Comparison of ENCODE assay signal across 8 cellular contexts in the genomic region with DNA sequence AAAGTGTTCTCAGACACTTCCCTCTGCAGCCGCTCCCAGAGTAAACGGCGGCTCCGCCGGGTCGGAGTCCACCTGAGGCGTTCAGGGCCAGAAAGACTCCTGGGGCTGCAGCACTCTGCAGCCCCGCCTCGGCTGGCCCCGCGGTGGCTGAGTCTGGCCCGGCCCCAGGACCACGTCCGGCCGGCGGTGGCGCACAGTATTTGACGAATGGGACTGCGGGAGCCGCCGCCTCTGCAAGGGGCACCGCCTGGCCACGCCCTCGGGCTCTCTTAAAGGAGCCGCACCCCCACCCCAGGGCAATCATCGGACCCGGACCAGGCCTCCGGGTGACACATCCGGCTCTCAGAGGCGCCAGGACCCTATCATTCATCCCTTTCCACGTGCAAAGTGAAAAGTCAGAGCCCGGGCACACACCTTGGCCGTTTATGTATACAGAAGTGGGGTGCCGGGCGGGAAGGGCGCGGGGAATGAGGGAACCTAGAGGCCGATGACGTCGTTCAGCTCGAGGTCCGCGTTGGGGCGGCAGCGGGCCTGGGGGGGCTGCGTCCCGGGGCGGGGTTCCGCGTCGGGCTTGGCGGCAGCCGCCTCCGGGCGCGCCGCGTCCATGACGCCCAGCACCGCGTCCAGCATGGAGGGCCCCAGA. TPM values are rescaled to one million over a fixed set of nuclear protein-coding genes. Genes with fewer than 3 reads are reported as not detected.
DNase-seq lines count a peak whose midpoint lies in the region; ATAC-seq and TF ChIP-seq lines count a peak whose summit lies in the region.

No MANE protein-coding gene starts in this region.

- H3K36me3 ChIP-seq in HUES64 (ENCODE audit: insufficient read depth, low read length) (peaks cover 21% of the 10 kb centered on the region), gastroesophageal sphincter (peaks cover 0 to 27% of the 10 kb centered on the region in 2 donors), neuronal stem cell (replicated peaks in 1 of 2; ENCODE audit: control insufficient read depth in 2 of 2, insufficient read depth in 2 of 2, low read length in 2 of 2) (peaks cover 15 to 25% of the 10 kb centered on the region in 2 donors), suprapubic skin (peaks cover 25% of the 10 kb centered on the region)

- H3K4me2 ChIP-seq in neuronal stem cell (ENCODE audit: insufficient read depth, low read length, poor library complexity, severe bottlenecking): peak overlapping the region; percentile 96

- H3K79me1 ChIP-seq in neuronal stem cell (ENCODE audit: low read depth, low read length): no peaks in the 10 kb centered on the region

- H2BK120ac ChIP-seq in neuronal stem cell (ENCODE audit: low read depth, low read length): no peak overlapping the region

- H2BK12ac ChIP-seq in neuronal stem cell (ENCODE audit: low read length): no peak overlapping the region

- no peak overlapping the region for H3K14ac ChIP-seq in neuronal stem cell (ENCODE audit: low read length)

- H3K27me3 ChIP-seq in HUES64 (ENCODE audit: insufficient read depth, low read length) (peaks cover 11% of the 10 kb centered on the region), gastroesophageal sphincter (peaks cover 8% of the 10 kb centered on the region), neuronal stem cell (ENCODE audit: control insufficient read depth in 3 of 3, insufficient read depth in 3 of 3, low read depth in 1 of 3, low read length in 3 of 3) (peaks cover 0 to 12% (median 0%) of the 10 kb centered on the region in 3 experiments), suprapubic skin (no peaks in the 10 kb centered on the region)

- H3K9me3 ChIP-seq in HUES64 (ENCODE audit: insufficient read depth, low read depth, low read length) (no peaks in the 10 kb centered on the region), gastroesophageal sphincter (no peaks in the 10 kb centered on the region), neuronal stem cell (replicated peaks in 1 of 2; ENCODE audit: control insufficient read depth in 2 of 2, insufficient read depth in 1 of 2, low read depth in 1 of 2, low read length in 2 of 2) (no peaks in the 10 kb centered on the region), suprapubic skin (no peaks in the 10 kb centered on the region)

- TF ChIP-seq POLR2A in Raji (IDR thresholded peaks at IDR 0.05; ENCODE audit: insufficient read depth, low read depth, low read length) (peak; percentile 48; the same call in 1 of the 2 replicates), gastroesophageal sphincter (IDR thresholded peaks at IDR 0.05) (no peak), suprapubic skin (IDR thresholded peaks at IDR 0.05) (peak in 1 of 2 donors; percentile 14)

- peak overlapping the region; percentile 70 for H3K23ac ChIP-seq in neuronal stem cell (ENCODE audit: low read depth, low read length, poor library complexity)

- peak overlapping the region; percentile 99 for H2AFZ ChIP-seq in neuronal stem cell (ENCODE audit: low read length)

- ATAC-seq in GM21526 (IDR thresholded peaks at IDR 0.05; ENCODE audit: low FRiP score, unreplicated experiment): peak; percentile 36
- ATAC-seq in gastroesophageal sphincter: peak; percentile 80

- peak overlapping the region; percentile 82 for H4K8ac ChIP-seq in neuronal stem cell (ENCODE audit: low read depth, low read length)

- H3K4me1 ChIP-seq in HUES64 (ENCODE audit: insufficient read depth, low read length): no peaks in the 10 kb centered on the region
- H3K4me1 ChIP-seq in gastroesophageal sphincter: peaks cover 0 to 70% (median 17%) of the 10 kb centered on the region in 3 donors
- peaks cover 2 to 9% of the 10 kb centered on the region in 2 donors for H3K4me1 ChIP-seq in neuronal stem cell (ENCODE audit: control insufficient read depth in 2 of 2, insufficient read depth in 1 of 2, low read depth in 1 of 2, low read length in 2 of 2)
- peaks cover 54% of the 10 kb centered on the region for H3K4me1 ChIP-seq in suprapubic skin

- no peak overlapping the region for H3K4ac ChIP-seq in neuronal stem cell (ENCODE audit: low read length)

- H2BK5ac ChIP-seq in neuronal stem cell (ENCODE audit: low read length): peak overlapping the region; percentile 94

- H2AK5ac ChIP-seq in neuronal stem cell (ENCODE audit: low read depth, low read length): no peak overlapping the region

- TF ChIP-seq CTCF in gastroesophageal sphincter (IDR thresholded peaks at IDR 0.05) (peak in 2 of 4 experiments; percentile 8 to 29), suprapubic skin (IDR thresholded peaks at IDR 0.05) (no peak)

- no peak for TF ChIP-seq EP300 in gastroesophageal sphincter (IDR thresholded peaks at IDR 0.05)
- no peak for TF ChIP-seq EP300 in suprapubic skin (IDR thresholded peaks at IDR 0.05)

- DNase-seq in Daoy (ENCODE audit: low read depth): peak; percentile 90
- peak; percentile 82 for DNase-seq in activated naive CD4-positive, alpha-beta T cell treated with Interleukin-2 at 50 U/mL for 16 hours
- peak; percentile 88 for DNase-seq in neuronal stem cell (ENCODE audit: low spot score)
- peak; percentile 95 to 96 for DNase-seq in suprapubic skin (ENCODE audit: low spot score in 2 of 2)

- WGBS in HUES64: 4% methylated on average over 61 of the region's 61 CpGs
- WGBS in gastroesophageal sphincter (ENCODE audit: low coverage in 1 of 2), 2 donors: 60% methylated on average over 4 of the region's 61 CpGs; no CpG with 5 or more reads in 1 of the 2 donors
- no CpG with 5 or more reads among the region's 61 CpGs for WGBS in neuronal stem cell (ENCODE audit: extremely low coverage in 2 of 2, insufficient read length in 2 of 2, insufficient replicate concordance in 1 of 2), 2 donors
- 33% methylated on average over 25 of the region's 61 CpGs for WGBS in suprapubic skin

- peak overlapping the region; percentile 74 for H2BK15ac ChIP-seq in neuronal stem cell (ENCODE audit: low read length)

- H4K91ac ChIP-seq in neuronal stem cell (ENCODE audit: low read depth, low read length, poor library complexity): no peak overlapping the region

- H3K27ac ChIP-seq in HUES64 (ENCODE audit: low read depth, low read length): peak overlapping the region; percentile 100
- peak overlapping the region; percentile 16 to 99 (median 97) for H3K27ac ChIP-seq in gastroesophageal sphincter
- H3K27ac ChIP-seq in neuronal stem cell (replicated peaks; ENCODE audit: low read length): peak overlapping the region; percentile 98
- peak overlapping the region; percentile 99 for H3K27ac ChIP-seq in suprapubic skin

- H3K9ac ChIP-seq in HUES64 (ENCODE audit: low read depth, low read length) (peak overlapping the region; percentile 88), neuronal stem cell (ENCODE audit: low read depth, low read length, poor library complexity) (peak overlapping the region; percentile 65)

- H3K4me3 ChIP-seq in HUES64 (ENCODE audit: low read length) (peak overlapping the region; percentile 89), gastroesophageal sphincter (peak overlapping the region; percentile 34 to 85), neuronal stem cell (ENCODE audit: low read length in 2 of 2) (peak overlapping the region; percentile 69 to 92), suprapubic skin (peak overlapping the region; percentile 77)

- H3K18ac ChIP-seq in neuronal stem cell (ENCODE audit: low read length): peak overlapping the region; percentile 95

RNA-seq across cellular contexts. Expression of gene LENG9, which starts 1.2 kb away (rescaled TPM):
- 2.1 and 3.9 TPM in 2 replicates for total RNA-seq in Daoy (2014; rRNA removed; shearing (Covaris generic))
- 0.60 TPM for polyA plus RNA-seq in HUES64 (2013, experiment 1 of 2)
- polyA plus RNA-seq in HUES64 (2013, experiment 2 of 2): 0.51 TPM
- total RNA-seq in gastroesophageal sphincter: 1 to 10 TPM; 2.6 to 9.1 (median 4.5) TPM
- 1.3 TPM for polyA plus RNA-seq in neuronal stem cell (2013, experiment 1 of 2)
- 0.91 TPM for polyA plus RNA-seq in neuronal stem cell (2013, experiment 2 of 2)
- 1 to 10 TPM; 3.1 to 7.9 (median 4.1) TPM for total RNA-seq in suprapubic skin

RNA-seq across cellular contexts. Expression of gene CDC42EP5, which starts 8.4 kb away (rescaled TPM):
- total RNA-seq in Daoy (2014; rRNA removed; shearing (Covaris generic)): 9.5 and 15.4 TPM in 2 replicates
- 1.2 TPM for polyA plus RNA-seq in HUES64 (2013, experiment 1 of 2)
- 2.9 TPM for polyA plus RNA-seq in HUES64 (2013, experiment 2 of 2)
- total RNA-seq in gastroesophageal sphincter (10 to 100 TPM in 3 of 4 donors, 1 to 10 TPM in 1; 4.2 to 24.1 (median 12.8) TPM), suprapubic skin (1 to 10 TPM; 4.2 to 9.4 (median 5.5) TPM)
- polyA plus RNA-seq in neuronal stem cell (2013, experiment 1 of 2): 12.2 TPM
- polyA plus RNA-seq in neuronal stem cell (2013, experiment 2 of 2): 12.5 TPM

RNA-seq across cellular contexts. Expression of gene LENG8, which starts 15.7 kb away (rescaled TPM):
- total RNA-seq in Daoy (2014; rRNA removed; shearing (Covaris generic)): 5.1 and 9.0 TPM in 2 replicates
- 50.6 TPM for polyA plus RNA-seq in HUES64 (2013, experiment 1 of 2)
- 50.8 TPM for polyA plus RNA-seq in HUES64 (2013, experiment 2 of 2)
- total RNA-seq in gastroesophageal sphincter (100 to 1,000 TPM in 2 of 4 donors, 10 to 100 TPM in 2; 25.4 to 215 (median 80.9) TPM), suprapubic skin (100 to 1,000 TPM in 2 of 4 donors, 10 to 100 TPM in 2; 80.4 to 410 (median 124) TPM)
- 151 TPM for polyA plus RNA-seq in neuronal stem cell (2013, experiment 1 of 2)
- 130 TPM for polyA plus RNA-seq in neuronal stem cell (2013, experiment 2 of 2)

RNA-seq across cellular contexts. Expression of gene LAIR2, which starts 37.9 kb away (rescaled TPM):
- not detected in 2 replicates for total RNA-seq in Daoy (2014; rRNA removed; shearing (Covaris generic))
- not detected for polyA plus RNA-seq in HUES64 (2013, experiment 1 of 2)
- not detected for polyA plus RNA-seq in HUES64 (2013, experiment 2 of 2)
- total RNA-seq in gastroesophageal sphincter (not detected), suprapubic skin (not detected)
- polyA plus RNA-seq in neuronal stem cell (2013, experiment 1 of 2): not detected
- polyA plus RNA-seq in neuronal stem cell (2013, experiment 2 of 2): not detected

RNA-seq across cellular contexts. Expression of gene TTYH1, which starts 49.5 kb away (rescaled TPM):
- 1.3 TPM in 1 of 2 replicates, not detected in the other for total RNA-seq in Daoy (2014; rRNA removed; shearing (Covaris generic))
- polyA plus RNA-seq in HUES64 (2013, experiment 1 of 2): 33.4 TPM
- polyA plus RNA-seq in HUES64 (2013, experiment 2 of 2): 48.4 TPM
- total RNA-seq in gastroesophageal sphincter: 10 to 100 TPM in 1 of 4 donors, 1 to 10 TPM in 3; 1.2 to 19.8 (median 5.5) TPM
- 504 TPM for polyA plus RNA-seq in neuronal stem cell (2013, experiment 1 of 2)
- polyA plus RNA-seq in neuronal stem cell (2013, experiment 2 of 2): 501 TPM
- total RNA-seq in suprapubic skin: 10 to 100 TPM; 11.2 to 20.4 (median 12.5) TPM

Comparison
In these comparisons a context has a peak if more than half of its experiments do, and no peak if none do; other contexts are left out.
1. Peak in every context shown above with its lines: DNase-seq, ATAC-seq, H3K4me3 ChIP-seq and H3K27ac ChIP-seq.